Comparison of ENCODE assay signal across 15 cellular contexts in genomic region chr3:11627612-11628011, GRCh38. TPM values are rescaled to one million over a fixed set of nuclear protein-coding genes. Genes with fewer than 3 reads are reported as not detected.
DNase-seq lines count a peak whose midpoint lies in the region; ATAC-seq, FAIRE-seq and TF ChIP-seq lines count a peak whose summit lies in the region.
"Had no signal": no experiment of that assay in that cellular context is flagged by ENCODE, and none has a peak within 500 bp of the region (broad histone marks: within the 10 kb centered on the region; RNA-seq: fewer than 3 reads in every experiment).

No MANE protein-coding gene starts in this region.

- no peak for DNase-seq in activated CD8-positive, alpha-beta T cell treated with anti-CD3 and anti-CD28 coated beads for 36 hours
- no peak for DNase-seq in activated CD8-positive, alpha-beta T cell treated with anti-CD3 and anti-CD28 coated beads, Interleukin-2, amount 10 ng/mL, durations not matched to agents 7 days and 5 days
- DNase-seq in activated T-helper 1 cell treated with anti-CD3 and anti-CD28 coated beads, Interleukin-12 subunit alpha, Interleukin-12 subunit beta, Interleukin-2, Interleukin-4 antibody, amounts not matched to agents 30 ng/mL and 10 ng/mL and 1 ng/mL, durations not matched to agents 14 hours and 24 hours and 36 hours (ENCODE audit: low spot score) = no peak
- DNase-seq in stimulated activated effector memory CD8-positive, alpha-beta T cell treated with anti-CD3 and anti-CD28 coated beads, Interleukin-12 subunit alpha, Interleukin-12 subunit beta, amount 100 ng/mL, for 72 hours (ENCODE audit: low spot score in 2 of 2) = no peak
- DNase-seq in DMS79 (lab: John Stamatoyannopoulos, UW) = no peak
- DNase-seq in urothelium cell line (ENCODE audit: low spot score) = no peak
- DNase-seq in superior temporal gyrus (ENCODE audit: extremely low spot score) = no peak
- DNase-seq: 8988T; AML-193; CD8-positive, alpha-beta memory T cell; H7 had no signal

- peak; percentile 70 for FAIRE-seq in colon (lab: Jason Lieb, UNC)
- no peak for FAIRE-seq in urothelium cell line (lab: Jason Lieb, UNC)
- FAIRE-seq: GM12878, HTR-8/SVneo had no signal

- no peak for ATAC-seq in activated CD8-positive, alpha-beta T cell treated with anti-CD3 and anti-CD28 coated beads for 36 hours
- no peak for ATAC-seq in activated CD8-positive, alpha-beta T cell treated with anti-CD3 and anti-CD28 coated beads, Interleukin-2, amount 10 ng/mL, durations not matched to agents 7 days and 5 days
- ATAC-seq in stimulated activated effector memory CD8-positive, alpha-beta T cell treated with anti-CD3 and anti-CD28 coated beads, Interleukin-12 subunit alpha, Interleukin-12 subunit beta, amount 100 ng/mL, for 72 hours = no peak
- ATAC-seq: GM12878, GM23338 had no signal

- POLR2A ChIA-PET in activated CD8-positive, alpha-beta T cell treated with anti-CD3 and anti-CD28 coated beads for 36 hours (lab: Charles Lee) = interaction anchor here (1.3 to 1.6 kb wide), 2 partner anchors 12 to 14 kb away, joined by 5 read pairs; no protein-coding TSS in a partner anchor
- POLR2A ChIA-PET in activated CD8-positive, alpha-beta T cell treated with anti-CD3 and anti-CD28 coated beads, Interleukin-2, amount 10 ng/mL, durations not matched to agents 7 days and 5 days (lab: Charles Lee) = interaction anchor here (3.7 to 3.8 kb wide), 2 partner anchors 12 to 16 kb away, joined by 23 to 25 read pairs; partner anchors contain the start of gene VGLL4

- peaks cover 47% of the 10 kb centered on the region for H3K36me3 Mint-ChIP-seq in activated CD8-positive, alpha-beta T cell treated with anti-CD3 and anti-CD28 coated beads for 36 hours (ENCODE audit: low read depth)
- peaks cover 36% of the 10 kb centered on the region for H3K36me3 Mint-ChIP-seq in activated CD8-positive, alpha-beta T cell treated with anti-CD3 and anti-CD28 coated beads, Interleukin-2, amount 10 ng/mL, durations not matched to agents 7 days and 5 days (ENCODE audit: low read depth)
- peaks cover 30% of the 10 kb centered on the region for H3K36me3 Mint-ChIP-seq in activated T-helper 1 cell treated with anti-CD3 and anti-CD28 coated beads, Interleukin-12 subunit alpha, Interleukin-12 subunit beta, Interleukin-2, Interleukin-4 antibody, amounts not matched to agents 30 ng/mL and 10 ng/mL and 1 ng/mL, durations not matched to agents 14 hours and 24 hours and 36 hours (ENCODE audit: low read depth)
- H3K36me3 Mint-ChIP-seq in stimulated activated effector memory CD8-positive, alpha-beta T cell treated with anti-CD3 and anti-CD28 coated beads, Interleukin-12 subunit alpha, Interleukin-12 subunit beta, amount 100 ng/mL, for 72 hours = peaks cover 14% of the 10 kb centered on the region

- no peaks in the 10 kb centered on the region for H3K27me3 Mint-ChIP-seq in activated CD8-positive, alpha-beta T cell treated with anti-CD3 and anti-CD28 coated beads for 36 hours
- no peaks in the 10 kb centered on the region for H3K27me3 Mint-ChIP-seq in activated CD8-positive, alpha-beta T cell treated with anti-CD3 and anti-CD28 coated beads, Interleukin-2, amount 10 ng/mL, durations not matched to agents 7 days and 5 days (ENCODE audit: low read depth)
- peaks cover 2% of the 10 kb centered on the region for H3K27me3 Mint-ChIP-seq in activated T-helper 1 cell treated with anti-CD3 and anti-CD28 coated beads, Interleukin-12 subunit alpha, Interleukin-12 subunit beta, Interleukin-2, Interleukin-4 antibody, amounts not matched to agents 30 ng/mL and 10 ng/mL and 1 ng/mL, durations not matched to agents 14 hours and 24 hours and 36 hours (ENCODE audit: insufficient read depth)
- H3K27me3 Mint-ChIP-seq: CD8-positive, alpha-beta memory T cell had no signal

- CTCF ChIA-PET in activated CD8-positive, alpha-beta T cell treated with anti-CD3 and anti-CD28 coated beads for 36 hours (lab: Charles Lee) = no interaction called here
- CTCF ChIA-PET in activated CD8-positive, alpha-beta T cell treated with anti-CD3 and anti-CD28 coated beads, Interleukin-2, amount 10 ng/mL, durations not matched to agents 7 days and 5 days (lab: Charles Lee) = no interaction called here

- TF ChIP-seq CTCF in activated CD8-positive, alpha-beta T cell treated with anti-CD3 and anti-CD28 coated beads for 36 hours (IDR thresholded peaks at IDR 0.05) = no peak

- peaks cover 1% of the 10 kb centered on the region for H3K9me3 Mint-ChIP-seq in activated CD8-positive, alpha-beta T cell treated with anti-CD3 and anti-CD28 coated beads for 36 hours
- no peaks in the 10 kb centered on the region for H3K9me3 Mint-ChIP-seq in activated CD8-positive, alpha-beta T cell treated with anti-CD3 and anti-CD28 coated beads, Interleukin-2, amount 10 ng/mL, durations not matched to agents 7 days and 5 days (ENCODE audit: insufficient read depth)
- H3K9me3 Mint-ChIP-seq in activated T-helper 1 cell treated with anti-CD3 and anti-CD28 coated beads, Interleukin-12 subunit alpha, Interleukin-12 subunit beta, Interleukin-2, Interleukin-4 antibody, amounts not matched to agents 30 ng/mL and 10 ng/mL and 1 ng/mL, durations not matched to agents 14 hours and 24 hours and 36 hours = peaks cover 4% of the 10 kb centered on the region
- H3K9me3 Mint-ChIP-seq in stimulated activated effector memory CD8-positive, alpha-beta T cell treated with anti-CD3 and anti-CD28 coated beads, Interleukin-12 subunit alpha, Interleukin-12 subunit beta, amount 100 ng/mL, for 72 hours = no peaks in the 10 kb centered on the region
- H3K9me3 Mint-ChIP-seq: CD8-positive, alpha-beta memory T cell; GM23338 had no signal

- peak overlapping the region; percentile 28 for H3K27ac Mint-ChIP-seq in activated CD8-positive, alpha-beta T cell treated with anti-CD3 and anti-CD28 coated beads for 36 hours
- no peak overlapping the region for H3K27ac Mint-ChIP-seq in activated CD8-positive, alpha-beta T cell treated with anti-CD3 and anti-CD28 coated beads, Interleukin-2, amount 10 ng/mL, durations not matched to agents 7 days and 5 days
- H3K27ac Mint-ChIP-seq in activated T-helper 1 cell treated with anti-CD3 and anti-CD28 coated beads, Interleukin-12 subunit alpha, Interleukin-12 subunit beta, Interleukin-2, Interleukin-4 antibody, amounts not matched to agents 30 ng/mL and 10 ng/mL and 1 ng/mL, durations not matched to agents 14 hours and 24 hours and 36 hours = no peak overlapping the region
- H3K27ac Mint-ChIP-seq in stimulated activated effector memory CD8-positive, alpha-beta T cell treated with anti-CD3 and anti-CD28 coated beads, Interleukin-12 subunit alpha, Interleukin-12 subunit beta, amount 100 ng/mL, for 72 hours = no peak overlapping the region
- H3K27ac Mint-ChIP-seq: GM23338 had no signal

- intact Hi-C loops in activated CD8-positive, alpha-beta T cell treated with anti-CD3 and anti-CD28 coated beads for 36 hours (cut with micrococcal nuclease) = loop anchor here (2.0 kb wide), 1 partner anchor 15 kb away; the partner anchor contains the start of gene VGLL4
- intact Hi-C loops in activated T-helper 1 cell treated with anti-CD3 and anti-CD28 coated beads, Interleukin-12 subunit alpha, Interleukin-12 subunit beta, Interleukin-2, Interleukin-4 antibody, amounts not matched to agents 30 ng/mL and 10 ng/mL and 1 ng/mL, durations not matched to agents 14 hours and 24 hours and 36 hours (cut with micrococcal nuclease) = loop anchor here (2.0 to 10.0 kb wide), 6 partner anchors 81 to 1375 kb away; partner anchors contain the start of genes RAF1 and TSEN2

- peaks cover 70% of the 10 kb centered on the region for H3K4me1 Mint-ChIP-seq in activated CD8-positive, alpha-beta T cell treated with anti-CD3 and anti-CD28 coated beads for 36 hours (ENCODE audit: low read depth)
- peaks cover 60% of the 10 kb centered on the region for H3K4me1 Mint-ChIP-seq in activated CD8-positive, alpha-beta T cell treated with anti-CD3 and anti-CD28 coated beads, Interleukin-2, amount 10 ng/mL, durations not matched to agents 7 days and 5 days (ENCODE audit: low read depth)
- H3K4me1 Mint-ChIP-seq in activated T-helper 1 cell treated with anti-CD3 and anti-CD28 coated beads, Interleukin-12 subunit alpha, Interleukin-12 subunit beta, Interleukin-2, Interleukin-4 antibody, amounts not matched to agents 30 ng/mL and 10 ng/mL and 1 ng/mL, durations not matched to agents 14 hours and 24 hours and 36 hours (ENCODE audit: low read depth) = peaks cover 72% of the 10 kb centered on the region
- H3K4me1 Mint-ChIP-seq in stimulated activated effector memory CD8-positive, alpha-beta T cell treated with anti-CD3 and anti-CD28 coated beads, Interleukin-12 subunit alpha, Interleukin-12 subunit beta, amount 100 ng/mL, for 72 hours = peaks cover 76% of the 10 kb centered on the region

- no peak overlapping the region for H3K4me3 Mint-ChIP-seq in activated CD8-positive, alpha-beta T cell treated with anti-CD3 and anti-CD28 coated beads for 36 hours
- no peak overlapping the region for H3K4me3 Mint-ChIP-seq in activated CD8-positive, alpha-beta T cell treated with anti-CD3 and anti-CD28 coated beads, Interleukin-2, amount 10 ng/mL, durations not matched to agents 7 days and 5 days
- H3K4me3 Mint-ChIP-seq in activated T-helper 1 cell treated with anti-CD3 and anti-CD28 coated beads, Interleukin-12 subunit alpha, Interleukin-12 subunit beta, Interleukin-2, Interleukin-4 antibody, amounts not matched to agents 30 ng/mL and 10 ng/mL and 1 ng/mL, durations not matched to agents 14 hours and 24 hours and 36 hours = peak overlapping the region; percentile 9
- H3K4me3 Mint-ChIP-seq in stimulated activated effector memory CD8-positive, alpha-beta T cell treated with anti-CD3 and anti-CD28 coated beads, Interleukin-12 subunit alpha, Interleukin-12 subunit beta, amount 100 ng/mL, for 72 hours = peak overlapping the region; percentile 58
- H3K4me3 Mint-ChIP-seq: CD8-positive, alpha-beta memory T cell; GM23338 had no signal

RNA-seq across cellular contexts. Expression of gene VGLL4, which starts 16.1 kb away (rescaled TPM):
- total RNA-seq in activated CD8-positive, alpha-beta T cell treated with anti-CD3 and anti-CD28 coated beads for 36 hours = 10 to 100 TPM; 54.4 to 60.2 TPM
- 10 to 100 TPM; 37.1 TPM for total RNA-seq in activated CD8-positive, alpha-beta T cell treated with anti-CD3 and anti-CD28 coated beads, Interleukin-2, amount 10 ng/mL, durations not matched to agents 7 days and 5 days
- total RNA-seq in activated T-helper 1 cell treated with anti-CD3 and anti-CD28 coated beads, Interleukin-12 subunit alpha, Interleukin-12 subunit beta, Interleukin-2, Interleukin-4 antibody, amounts not matched to agents 30 ng/mL and 10 ng/mL and 1 ng/mL, durations not matched to agents 14 hours and 24 hours and 36 hours = 46.0 and 48.7 TPM in 2 replicates

Comparison
In these comparisons a context has a peak if more than half of its experiments do, and no peak if none do; other contexts are left out.
1. H3K4me3 Mint-ChIP-seq: peak in activated T-helper 1 cell treated with anti-CD3 and anti-CD28 coated beads, Interleukin-12 subunit alpha, Interleukin-12 subunit beta, Interleukin-2, Interleukin-4 antibody, amounts not matched to agents 30 ng/mL and 10 ng/mL and 1 ng/mL, durations not matched to agents 14 hours and 24 hours and 36 hours (single experiment) and stimulated activated effector memory CD8-positive, alpha-beta T cell treated with anti-CD3 and anti-CD28 coated beads, Interleukin-12 subunit alpha, Interleukin-12 subunit beta, amount 100 ng/mL, for 72 hours (single experiment); none in activated CD8-positive, alpha-beta T cell treated with anti-CD3 and anti-CD28 coated beads for 36 hours (single experiment) and activated CD8-positive, alpha-beta T cell treated with anti-CD3 and anti-CD28 coated beads, Interleukin-2, amount 10 ng/mL, durations not matched to agents 7 days and 5 days (single experiment).